Comparison of ENCODE assay signal across 1 cellular context in genomic region chr20:39983655-39984054, GRCh38.
TF ChIP-seq lines count a peak whose summit lies in the region.

No MANE protein-coding gene starts in this region.

TF ChIP-seq in liver, 16 proteins besides CTCF, POLR2A, EP300 and RAD21 (continued from another document):
- TF ChIP-seq MAX (IDR thresholded peaks at IDR 0.05) (peak; percentile 83), EGR1 (IDR thresholded peaks at IDR 0.05; ENCODE audit: low read depth in 2 of 2) (peak; percentile 54 to 64), FOXA1 (IDR thresholded peaks at IDR 0.05) (peak; percentile 56), RXRA (IDR thresholded peaks at IDR 0.05) (peak; percentile 82 to 90), FOXA2 (IDR thresholded peaks at IDR 0.05) (peak; percentile 47), YY1 (IDR thresholded peaks at IDR 0.05) (peak; percentile 74), TAF1 (conservative IDR thresholded peaks at IDR 0.05) (no peak), JUND (IDR thresholded peaks at IDR 0.05) (peak; percentile 74 to 85), ZBTB33 (IDR thresholded peaks at IDR 0.05) (peak; percentile 84), ATF3 (IDR thresholded peaks at IDR 0.05) (peak; percentile 95), GABPA (IDR thresholded peaks at IDR 0.05 in 1 of 2, conservative IDR thresholded peaks at IDR 0.05 in 1 of 2) (no peak), NR2F2 (IDR thresholded peaks at IDR 0.05) (peak; percentile 36)
